23 cellular contexts compared by ENCODE assay signal in the genomic region with DNA sequence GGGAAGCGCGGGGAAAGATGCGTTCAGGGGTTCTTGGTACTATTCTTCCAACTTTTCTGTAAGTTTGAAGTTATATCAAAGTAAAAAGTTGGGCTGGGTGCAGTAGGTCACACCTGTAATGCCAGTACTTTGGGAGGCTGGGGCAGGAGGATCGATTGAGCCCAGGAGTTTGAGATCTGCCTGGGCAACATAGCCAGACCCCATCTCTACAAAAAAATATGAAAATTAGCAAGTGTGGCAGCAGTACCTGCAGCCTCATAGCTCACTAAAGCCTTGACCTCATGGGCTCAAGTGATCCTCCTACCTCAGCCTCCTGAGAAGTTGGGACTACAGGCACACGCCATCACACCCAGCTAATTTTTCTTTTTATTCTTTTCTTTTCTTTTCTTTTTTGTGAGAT. TPM values are rescaled to one million over a fixed set of nuclear protein-coding genes. Genes with fewer than 3 reads are reported as not detected.
"Had no signal": no experiment of that assay in that cellular context is flagged by ENCODE, and none has a peak within 500 bp of the region (broad histone marks: within the 10 kb centered on the region; RNA-seq: fewer than 3 reads in every experiment).

No MANE protein-coding gene starts in this region.

- ATAC-seq: naive thymus-derived CD4-positive, alpha-beta T cell; natural killer cell; pancreas; psoas muscle; right cardiac atrium; stimulated activated effector memory CD8-positive, alpha-beta T cell treated with anti-CD3 and anti-CD28 coated beads, Interleukin-12 subunit alpha, Interleukin-12 subunit beta, amount 100 ng/mL, for 72 hours; stimulated activated naive CD8-positive, alpha-beta T cell treated with anti-CD3 and anti-CD28 coated beads, Interleukin-15, Interleukin-2, amounts not matched to agents 100 U/mL and 50 U/mL, for 24 hours had no signal

- H3K9me3 Mint-ChIP-seq: naive thymus-derived CD4-positive, alpha-beta T cell; natural killer cell; nephron; neural progenitor cell; stimulated activated effector memory CD8-positive, alpha-beta T cell treated with anti-CD3 and anti-CD28 coated beads, Interleukin-12 subunit alpha, Interleukin-12 subunit beta, amount 100 ng/mL, for 72 hours had no signal

- H2AFZ ChIP-seq: neural progenitor cell had no signal

- H3K27me3 ChIP-seq: neural progenitor cell, pancreas, right lobe of liver, sigmoid colon, stomach, thyroid gland, tibial nerve, upper lobe of left lung, vagina had no signal

- DNase-seq: natural killer cell; occipital lobe; pancreas; psoas muscle; right cardiac atrium; right lobe of liver; sigmoid colon; stimulated activated CD4-positive, alpha-beta T cell treated with anti-CD3 and anti-CD28 coated beads, Interleukin-2, amount 100 ng/mL, for 24 hours; stimulated activated CD4-positive, alpha-beta T cell treated with anti-CD3 and anti-CD28 coated beads, Interleukin-2, amount 100 ng/mL, for 48 hours; stomach; thyroid gland; upper lobe of left lung had no signal

- H3K9me3 ChIP-seq: pancreas, psoas muscle, right lobe of liver, sigmoid colon, stomach, thoracic aorta, thyroid gland, tibial nerve, upper lobe of left lung, vagina had no signal

- H3K4me2 ChIP-seq: neural progenitor cell had no signal

- H3K9ac ChIP-seq: neural progenitor cell had no signal

- H3K4me1 ChIP-seq: neural progenitor cell, psoas muscle, vagina had no signal

- H3K4me1 Mint-ChIP-seq: natural killer cell; stimulated activated effector memory CD8-positive, alpha-beta T cell treated with anti-CD3 and anti-CD28 coated beads, Interleukin-12 subunit alpha, Interleukin-12 subunit beta, amount 100 ng/mL, for 72 hours had no signal

- H3K36me3 Mint-ChIP-seq: natural killer cell; neural progenitor cell; stimulated activated effector memory CD8-positive, alpha-beta T cell treated with anti-CD3 and anti-CD28 coated beads, Interleukin-12 subunit alpha, Interleukin-12 subunit beta, amount 100 ng/mL, for 72 hours had no signal

- H3K27ac ChIP-seq: neural progenitor cell, pancreas, psoas muscle, right lobe of liver, sigmoid colon, stomach, thoracic aorta, thyroid gland, tibial nerve, upper lobe of left lung, vagina had no signal

- FAIRE-seq: pancreas, small intestine, urothelium cell line had no signal

- H3K27ac Mint-ChIP-seq: natural killer cell; nephron; neural progenitor cell; stimulated activated effector memory CD8-positive, alpha-beta T cell treated with anti-CD3 and anti-CD28 coated beads, Interleukin-12 subunit alpha, Interleukin-12 subunit beta, amount 100 ng/mL, for 72 hours had no signal

- H3K4me3 Mint-ChIP-seq: naive thymus-derived CD4-positive, alpha-beta T cell; natural killer cell; nephron; neural progenitor cell; stimulated activated effector memory CD8-positive, alpha-beta T cell treated with anti-CD3 and anti-CD28 coated beads, Interleukin-12 subunit alpha, Interleukin-12 subunit beta, amount 100 ng/mL, for 72 hours had no signal

- H3K36me3 ChIP-seq: neural progenitor cell, pancreas, right lobe of liver, sigmoid colon, stomach, thoracic aorta, thyroid gland, tibial nerve, upper lobe of left lung, vagina had no signal

- H3K4me3 ChIP-seq: neural progenitor cell, pancreas, psoas muscle, right lobe of liver, sigmoid colon, stomach, thoracic aorta, thyroid gland, tibial nerve, upper lobe of left lung, vagina had no signal

RNA-seq across cellular contexts. Expression of a gene that starts 20.2 kb away (rescaled TPM):
- total RNA-seq: skeletal muscle tissue had no signal
